6 cellular contexts compared by ENCODE assay signal in the genomic region with DNA sequence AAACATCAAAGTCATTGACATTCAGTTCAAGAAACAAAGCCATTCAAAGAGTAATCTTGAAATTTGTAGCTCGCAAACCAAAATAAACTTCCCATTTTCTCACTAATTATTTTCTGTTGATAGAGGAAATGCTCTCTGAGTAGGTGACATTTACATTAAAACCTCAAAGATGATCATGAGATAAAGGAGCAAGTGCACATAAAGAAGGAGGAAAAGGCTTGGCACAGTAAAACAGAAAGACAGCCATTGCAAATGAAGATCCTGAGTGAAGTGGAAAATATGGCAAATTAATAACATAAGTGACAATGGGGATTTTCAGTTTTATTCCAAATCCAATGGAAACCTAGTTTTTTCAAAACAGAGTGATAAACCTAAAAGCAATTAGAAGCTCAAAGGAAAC.
"Had no signal": no experiment of that assay in that cellular context is flagged by ENCODE, and none has a peak within 500 bp of the region (broad histone marks: within the 10 kb centered on the region; RNA-seq: fewer than 3 reads in every experiment).

No MANE protein-coding gene starts in this region.

- H3K9ac ChIP-seq: GM23248, KMS-11 had no signal

- H3K4me1 ChIP-seq: HAP-1 had no signal

- DNase-seq: GOT3, H7 had no signal

- H3K36me3 ChIP-seq: HAP-1 had no signal

- H3K9me3 ChIP-seq: HAP-1 had no signal

- ATAC-seq: K562 had no signal

- H3K27ac ChIP-seq: GM23248, KMS-11 had no signal

- H3K4me2 ChIP-seq: KMS-11 had no signal

- H3K4me3 ChIP-seq: HAP-1, K562 had no signal
